1 cellular context compared by ENCODE assay signal in the genomic region with DNA sequence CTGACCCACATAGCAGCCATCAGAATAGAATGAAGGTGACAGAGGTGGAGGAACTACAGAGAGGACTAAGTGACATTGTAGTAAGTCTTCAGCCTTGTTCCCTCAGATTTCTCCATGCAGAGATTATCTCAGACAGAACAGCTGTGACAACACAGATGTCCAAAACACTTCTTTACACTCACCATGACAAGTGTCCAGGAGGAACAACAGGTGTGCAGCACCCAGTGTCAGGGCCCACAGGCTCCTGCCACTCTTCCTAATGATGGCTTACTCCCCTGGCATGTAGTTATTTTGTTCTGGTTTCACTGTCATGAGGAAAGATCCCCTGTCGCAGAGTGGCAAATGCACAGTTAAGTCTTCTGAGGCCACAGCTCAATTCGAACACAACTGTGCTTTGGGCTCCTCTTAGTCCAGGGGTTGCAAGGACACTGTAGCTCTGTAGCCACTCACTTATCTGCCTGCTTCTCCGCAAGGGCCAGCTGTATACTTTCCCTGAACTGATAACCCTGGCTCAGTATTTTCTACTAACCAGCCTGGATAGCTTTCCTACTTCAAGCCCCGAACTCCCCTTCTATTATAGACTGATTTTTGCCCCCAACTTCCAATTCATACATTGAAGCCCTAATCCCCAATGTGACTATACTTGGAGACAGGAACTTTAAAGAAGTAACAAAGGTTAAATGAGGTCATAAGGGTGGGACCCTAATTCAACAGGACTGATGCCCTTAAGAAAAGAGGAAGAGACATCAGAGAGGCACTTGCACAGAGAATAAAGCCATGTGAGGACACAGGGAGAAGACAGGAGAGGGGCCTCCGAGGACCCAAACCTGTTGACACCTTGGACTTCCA.
A peak's percentile ranks its signal among the peaks of the same experiment; 100 is the strongest.
TF ChIP-seq lines count a peak whose summit lies in the region.

No MANE protein-coding gene starts in this region.

TF ChIP-seq in GM12878, 131 proteins besides CTCF, POLR2A, EP300 and RAD21:
- TF ChIP-seq IRF4 (IDR thresholded peaks at IDR 0.05; ENCODE audit: low read depth, low read length) (no peak), SPI1 (IDR thresholded peaks at IDR 0.05; ENCODE audit: borderline replicate concordance, insufficient read depth, low read depth, low read length) (peak; percentile 13; the same call in 1 of the 2 replicates)
